In genomic region chr7:120665068-120665467, GRCh38 we compare ENCODE assay signal across 28 cellular contexts.
"Had no signal": no experiment of that assay in that cellular context is flagged by ENCODE, and none has a peak within 500 bp of the region (broad histone marks: within the 10 kb centered on the region; RNA-seq: fewer than 3 reads in every experiment).

No MANE protein-coding gene starts in this region.

- H3K9me3 ChIP-seq: colonic mucosa, esophagus muscularis mucosa, esophagus squamous epithelium, gastrocnemius medialis, gastroesophageal sphincter, heart left ventricle, heart right ventricle had no signal

- DNase-seq: colonic mucosa; cortex of kidney; dermis blood vessel endothelial cell; dorsolateral prefrontal cortex; effector CD4-positive, alpha-beta T cell; effector CD8-positive, alpha-beta T cell; effector memory CD4-positive, alpha-beta T cell; effector memory CD8-positive, alpha-beta T cell; endodermal cell; erythroblast; esophagus squamous epithelium; foreskin fibroblast; foreskin keratinocyte; foreskin melanocyte; gastrocnemius medialis; glutamatergic neuron; head of caudate nucleus; heart left ventricle; heart right ventricle had no signal

- ATAC-seq: effector memory CD8-positive, alpha-beta T cell; esophagus mucosa; foreskin keratinocyte; gastrocnemius medialis; gastroesophageal sphincter; heart left ventricle; heart right ventricle had no signal

- H3K27ac ChIP-seq: colonic mucosa, coronary artery, dorsolateral prefrontal cortex, epithelial cell of prostate, esophagus muscularis mucosa, esophagus squamous epithelium, foreskin keratinocyte, gastrocnemius medialis, gastroesophageal sphincter, heart left ventricle, heart right ventricle had no signal

- FAIRE-seq: colon, endometrium, endothelial cell of umbilical vein, frontal cortex had no signal

- H3K4me3 ChIP-seq: colonic mucosa, coronary artery, dorsolateral prefrontal cortex, esophagus muscularis mucosa, esophagus squamous epithelium, gastrocnemius medialis, gastroesophageal sphincter, heart left ventricle, heart right ventricle had no signal

- H3K4me1 ChIP-seq: colonic mucosa, esophagus muscularis mucosa, esophagus squamous epithelium, foreskin keratinocyte, gastrocnemius medialis, gastroesophageal sphincter, heart left ventricle, heart right ventricle had no signal

- H3K27me3 ChIP-seq: colonic mucosa, dorsolateral prefrontal cortex, esophagus muscularis mucosa, esophagus squamous epithelium, gastrocnemius medialis, gastroesophageal sphincter, heart left ventricle, heart right ventricle had no signal

- H3K36me3 ChIP-seq: colonic mucosa, esophagus muscularis mucosa, esophagus squamous epithelium, gastrocnemius medialis, gastroesophageal sphincter, heart left ventricle, heart right ventricle had no signal
